27 cellular contexts compared by ENCODE assay signal in genomic region chr11:129377739-129378138, GRCh38. TPM values are rescaled to one million over a fixed set of nuclear protein-coding genes. Genes with fewer than 3 reads are reported as not detected.
A peak's percentile ranks its signal among the peaks of the same experiment; 100 is the strongest.
DNase-seq lines count a peak whose midpoint lies in the region; ATAC-seq and TF ChIP-seq lines count a peak whose summit lies in the region.
"Had no signal": no experiment of that assay in that cellular context is flagged by ENCODE, and none has a peak within 500 bp of the region (broad histone marks: within the 10 kb centered on the region; RNA-seq: fewer than 3 reads in every experiment).

No MANE protein-coding gene starts in this region.

- H3K9me3 Mint-ChIP-seq in Calu3 (ENCODE audit: low read depth, unreplicated experiment), result no peaks in the 10 kb centered on the region
- H3K9me3 Mint-ChIP-seq in progenitor cell of endocrine pancreas (ENCODE audit: low read depth), result no peaks in the 10 kb centered on the region
- H3K9me3 Mint-ChIP-seq: activated naive CD8-positive, alpha-beta T cell treated with anti-CD3 and anti-CD28 coated beads, Interleukin-2, amount 10 ng/mL, durations not matched to agents 7 days and 5 days; activated T-helper 2 cell treated with anti-CD3 and anti-CD28 coated beads, Interferon-gamma antibody, Interleukin-2, Interleukin-4, amounts not matched to agents 10 μg/mL and 5 μg/mL and 100 μg/mL, durations not matched to agents 14 hours and 24 hours and 36 hours had no signal

- H3K27me3 ChIP-seq in PC-9 (ENCODE audit: insufficient read depth, low read depth) (0 out of 2 replicates have a peak, but pooled peaks cover under 1% of the 10 kb centered on the region), esophagus (ENCODE audit: control insufficient read depth in 1 of 2, insufficient read depth in 2 of 2, low read length in 2 of 2) (peaks cover 0 to 4% of the 10 kb centered on the region in 2 donors)

- H3K9me2 ChIP-seq in PC-9 (ENCODE audit: insufficient read depth), result no peaks in the 10 kb centered on the region

- peak overlapping the region; percentile 99 for H3K4me2 ChIP-seq in PC-9
- H3K4me2 ChIP-seq: BLaER1 treated with 17β-estradiol and CSF1 and Interleukin-3, amounts not matched to agents 10 nM and 100 nM; hepatocyte had no signal

- H4K20me1 ChIP-seq in PC-9 (ENCODE audit: insufficient read depth), result no peaks in the 10 kb centered on the region

- H3F3A ChIP-seq in PC-9 (ENCODE audit: insufficient read depth, low read depth), result peaks cover 5% of the 10 kb centered on the region; the same call in 1 of the 2 replicates

- peaks cover 19% of the 10 kb centered on the region for H3K4me1 Mint-ChIP-seq in Calu3 (ENCODE audit: low read depth, unreplicated experiment)
- peaks cover 15% of the 10 kb centered on the region for H3K4me1 Mint-ChIP-seq in progenitor cell of endocrine pancreas (ENCODE audit: low read depth)
- H3K4me1 Mint-ChIP-seq: immature natural killer cell had no signal

- H2AFZ ChIP-seq in PC-9, result peak overlapping the region; percentile 46; the same call in 1 of the 2 replicates
- H2AFZ ChIP-seq: hepatocyte had no signal

- H3K4me3 ChIP-seq in PC-9, result peak overlapping the region; percentile 95
- peak overlapping the region; percentile 34 to 70 for H3K4me3 ChIP-seq in esophagus (ENCODE audit: low read depth in 1 of 2, low read length in 2 of 2)
- H3K4me3 ChIP-seq: BLaER1 treated with 17β-estradiol and CSF1 and Interleukin-3, amounts not matched to agents 10 nM and 100 nM; esophagus muscularis mucosa; gastrocnemius medialis; HAP-1; hepatocyte; right lobe of liver; upper lobe of left lung had no signal

- peak overlapping the region; percentile 84 for H3K27ac Mint-ChIP-seq in Calu3 (ENCODE audit: unreplicated experiment)
- H3K27ac Mint-ChIP-seq in progenitor cell of endocrine pancreas, result no peak overlapping the region
- H3K27ac Mint-ChIP-seq: activated naive CD8-positive, alpha-beta T cell treated with anti-CD3 and anti-CD28 coated beads, Interleukin-2, amount 10 ng/mL, durations not matched to agents 7 days and 5 days; activated T-helper 2 cell treated with anti-CD3 and anti-CD28 coated beads, Interferon-gamma antibody, Interleukin-2, Interleukin-4, amounts not matched to agents 10 μg/mL and 5 μg/mL and 100 μg/mL, durations not matched to agents 14 hours and 24 hours and 36 hours; immature natural killer cell had no signal

- H3K27ac ChIP-seq in PC-9 (no peak overlapping the region), esophagus (ENCODE audit: low read depth in 2 of 2, low read length in 1 of 2) (peak overlapping the region; percentile 28 to 58)
- H3K27ac ChIP-seq: BLaER1 treated with 17β-estradiol and CSF1 and Interleukin-3, amounts not matched to agents 10 nM and 100 nM; esophagus muscularis mucosa; gastrocnemius medialis; hepatocyte; HL-60; right lobe of liver; upper lobe of left lung; WERI-Rb-1 had no signal

- no peaks in the 10 kb centered on the region for H3K27me3 Mint-ChIP-seq in Calu3 (ENCODE audit: unreplicated experiment)
- peaks cover 79% of the 10 kb centered on the region for H3K27me3 Mint-ChIP-seq in progenitor cell of endocrine pancreas

- intact Hi-C loops in Calu3 (cut with micrococcal nuclease; ENCODE audit: unreplicated experiment), result loop anchor here (2.0 to 5.0 kb wide), 2 partner anchors 41 to 275 kb away; no protein-coding TSS in a partner anchor
- intact Hi-C loops in PC-9 (cut with micrococcal nuclease; ENCODE audit: unreplicated experiment), result loop anchor here (2.0 to 10.0 kb wide), 6 partner anchors 63 to 373 kb away; no protein-coding TSS in a partner anchor

- CTCF ChIA-PET in Calu3 (lab: Charles Lee) (no interaction called here), PC-9 (lab: Charles Lee) (no interaction called here)

- POLR2A ChIA-PET in PC-9 (lab: Charles Lee; ENCODE audit: unreplicated experiment), result interaction anchor here (0.6 kb wide), 1 partner anchor 487 kb away, joined by 3 read pairs; no protein-coding TSS in a partner anchor

- ATAC-seq in HG03521 (IDR thresholded peaks at IDR 0.05; ENCODE audit: unreplicated experiment) (no peak), GM18498 (IDR thresholded peaks at IDR 0.05; ENCODE audit: unreplicated experiment) (no peak)
- ATAC-seq: gastrocnemius medialis, left ventricle myocardium superior, right lobe of liver, Right ventricle myocardium inferior had no signal

- DNase-seq in Calu3 (no peak), PC-9 (no peak), progenitor cell of endocrine pancreas (ENCODE audit: low spot score, unreplicated experiment) (no peak), SKM-1 treated with dmso at 0.1 percent for 144 hours (lab: John Stamatoyannopoulos, UW; ENCODE audit: unreplicated experiment) (no peak), AG20443 (ENCODE audit: low spot score) (no peak)
- DNase-seq: activated naive CD8-positive, alpha-beta T cell treated with anti-CD3 and anti-CD28 coated beads, Interleukin-2, amount 10 ng/mL, durations not matched to agents 7 days and 5 days; gastrocnemius medialis; immature natural killer cell; left ventricle myocardium superior; NCI-H1092 treated with DMSO at 0.1 percent for 48 hours; NCI-H2029; NCI-H2227 treated with DMSO at 0.1 percent for 48 hours; right lobe of liver; upper lobe of left lung; WERI-Rb-1 had no signal

- H3K4me1 ChIP-seq in PC-9 (replicated peaks; ENCODE audit: insufficient read depth) (peaks cover 33% of the 10 kb centered on the region), esophagus (ENCODE audit: control insufficient read depth in 2 of 2, insufficient read depth in 2 of 2, low read length in 1 of 2) (peaks cover 0 to under 1% of the 10 kb centered on the region in 2 donors)
- H3K4me1 ChIP-seq: HAP-1 had no signal

- H3K4me3 Mint-ChIP-seq in Calu3 (ENCODE audit: low read depth, unreplicated experiment) (peak overlapping the region; percentile 65), progenitor cell of endocrine pancreas (ENCODE audit: low read depth) (peak overlapping the region; percentile 8)
- H3K4me3 Mint-ChIP-seq: activated naive CD8-positive, alpha-beta T cell treated with anti-CD3 and anti-CD28 coated beads, Interleukin-2, amount 10 ng/mL, durations not matched to agents 7 days and 5 days; immature natural killer cell had no signal

- no TSS peak for BruUV-seq in Calu3 (replicated peaks; lab: Mats Ljungman, UMichigan)
- BruUV-seq in PC-9 (replicated peaks; lab: Mats Ljungman, UMichigan), result no TSS peak

- H3K9me3 ChIP-seq in PC-9 (ENCODE audit: insufficient read depth, low read depth) (no peaks in the 10 kb centered on the region), esophagus (ENCODE audit: control insufficient read depth in 2 of 2, insufficient read depth in 1 of 2, low read depth in 1 of 2, low read length in 1 of 2) (no peaks in the 10 kb centered on the region)
- H3K9me3 ChIP-seq: esophagus muscularis mucosa, gastrocnemius medialis, HAP-1, right lobe of liver, upper lobe of left lung had no signal

- H3K36me3 Mint-ChIP-seq in Calu3 (ENCODE audit: insufficient read depth, unreplicated experiment) (peaks cover 92% of the 10 kb centered on the region), progenitor cell of endocrine pancreas (ENCODE audit: insufficient read depth) (no peaks in the 10 kb centered on the region)
- H3K36me3 Mint-ChIP-seq: activated naive CD8-positive, alpha-beta T cell treated with anti-CD3 and anti-CD28 coated beads, Interleukin-2, amount 10 ng/mL, durations not matched to agents 7 days and 5 days; immature natural killer cell had no signal

- WGBS in esophagus, 2 donors, result 60 to 63% methylated on average over 7 of the region's 7 CpGs

- no peak for TF ChIP-seq CTCF in Calu3 (IDR thresholded peaks at IDR 0.05; ENCODE audit: unreplicated experiment)
- TF ChIP-seq CTCF in PC-9 (conservative IDR thresholded peaks at IDR 0.05), result no peak
- no peak for TF ChIP-seq CTCF in progenitor cell of endocrine pancreas (IDR thresholded peaks at IDR 0.05; ENCODE audit: unreplicated experiment)

- no peaks in the 10 kb centered on the region for H3K36me3 ChIP-seq in PC-9 (ENCODE audit: low read depth)
- H3K36me3 ChIP-seq in esophagus (ENCODE audit: control insufficient read depth in 2 of 2, insufficient read depth in 2 of 2, low read length in 1 of 2), result peaks cover 0 to 5% of the 10 kb centered on the region in 2 donors
- H3K36me3 ChIP-seq: BLaER1 treated with 17β-estradiol and CSF1 and Interleukin-3, amounts not matched to agents 10 nM and 100 nM; esophagus muscularis mucosa; gastrocnemius medialis; HAP-1; right lobe of liver; upper lobe of left lung; WERI-Rb-1 had no signal

- H3K79me2 ChIP-seq in PC-9 (ENCODE audit: low read depth), result peaks cover 64% of the 10 kb centered on the region
- H3K79me2 ChIP-seq: hepatocyte had no signal

RNA-seq across cellular contexts. Expression of gene BARX2, which starts 2.1 kb away (rescaled TPM):
- total RNA-seq in Calu3 (2022) (41.6 and 42.9 TPM in 2 replicates), PC-9 (2021) (13.4 and 16.5 TPM in 2 replicates), progenitor cell of endocrine pancreas (2.4 and 3.7 TPM in 2 replicates)
- 100 to 1,000 TPM in 1 of 2 donors, 10 to 100 TPM in 1; 85.2 to 102 TPM for polyA plus RNA-seq in esophagus
- total RNA-seq: activated naive CD8-positive, alpha-beta T cell treated with anti-CD3 and anti-CD28 coated beads, Interleukin-2, amount 10 ng/mL, durations not matched to agents 7 days and 5 days; cerebellum; esophagus muscularis mucosa; left ventricle myocardium superior; right lobe of liver; Right ventricle myocardium inferior had no signal
- polyA plus RNA-seq: immature natural killer cell, neural cell had no signal
